In genomic region chr3:130894130-130894872, GRCh38 we compare ENCODE assay signal across 1 cellular context.
TF ChIP-seq lines count a peak whose summit lies in the region.

No MANE protein-coding gene starts in this region.

TF ChIP-seq in HepG2, 621 proteins besides CTCF, POLR2A, EP300 and RAD21 (continued from another document):
- TF ChIP-seq ZBTB1 (CRISPR knock-in tag; IDR thresholded peaks at IDR 0.05; ENCODE audit: borderline replicate concordance) = 0 out of 2 replicates have a peak, but pooled peaks have one; percentile 21
